Comparison of ENCODE assay signal across 8 cellular contexts in genomic region chr17:67221062-67221998, GRCh38.
DNase-seq lines count a peak whose midpoint lies in the region; ATAC-seq and TF ChIP-seq lines count a peak whose summit lies in the region.

No MANE protein-coding gene starts in this region.

- peak; percentile 35 for DNase-seq in DND-41
- DNase-seq in HuH-7 (ENCODE audit: low spot score) = peak; percentile 45
- DNase-seq in SW480 (ENCODE audit: low spot score) = peak; percentile 47
- DNase-seq in fibroblast of peridontal ligament (ENCODE audit: extremely low read depth) = peak; percentile 53
- peak; percentile 35 for DNase-seq in pons (ENCODE audit: low spot score)
- no peak for DNase-seq in stimulated activated CD4-positive, alpha-beta T cell treated with anti-CD3 and anti-CD28 coated beads, Interleukin-1b, Interleukin-23, amount 100 ng/mL, for 48 hours

- ATAC-seq in DND-41 (ENCODE audit: insufficient read depth, low read depth) (peak; percentile 70; the same call in 2 of the 3 replicates), GM18498 (IDR thresholded peaks at IDR 0.05; ENCODE audit: unreplicated experiment) (no peak), HG02840 (IDR thresholded peaks at IDR 0.05; ENCODE audit: low FRiP score, unreplicated experiment) (no peak)

- no peak overlapping the region for H3K27ac ChIP-seq in DND-41 (ENCODE audit: low read length)

- H4K20me1 ChIP-seq in DND-41 (ENCODE audit: insufficient read depth, low read length) = peaks cover 61% of the 10 kb centered on the region

- no peak overlapping the region for H3K9ac ChIP-seq in DND-41 (ENCODE audit: low read depth, low read length)

- no peak overlapping the region for H2AFZ ChIP-seq in DND-41 (ENCODE audit: low read depth, low read length)

- H3K79me2 ChIP-seq in DND-41 (ENCODE audit: insufficient read depth, low read length) = peaks cover 94% of the 10 kb centered on the region

- peak; percentile 59 for TF ChIP-seq CTCF in DND-41 (IDR thresholded peaks at IDR 0.05; ENCODE audit: borderline replicate concordance, extremely low read depth, low read length, poor library complexity, severe bottlenecking)

- no peaks in the 10 kb centered on the region for H3K27me3 ChIP-seq in DND-41 (ENCODE audit: insufficient read depth, low read length, poor library complexity)

- H3K4me2 ChIP-seq in DND-41 (ENCODE audit: insufficient read depth, low read length) = no peak overlapping the region

- peaks cover 54% of the 10 kb centered on the region for H3K36me3 ChIP-seq in DND-41 (ENCODE audit: insufficient read depth, low read length)

- H3K4me1 ChIP-seq in DND-41 (ENCODE audit: insufficient read depth, low read length) = no peaks in the 10 kb centered on the region

- H3K4me3 ChIP-seq in DND-41 (ENCODE audit: low read depth in 1 of 2, low read length in 2 of 2) = no peak overlapping the region

- no peaks in the 10 kb centered on the region for H3K9me3 ChIP-seq in DND-41 (ENCODE audit: insufficient read depth, low read length, severe bottlenecking)
